Comparison of ENCODE assay signal across 1 cellular context in the genomic region with DNA sequence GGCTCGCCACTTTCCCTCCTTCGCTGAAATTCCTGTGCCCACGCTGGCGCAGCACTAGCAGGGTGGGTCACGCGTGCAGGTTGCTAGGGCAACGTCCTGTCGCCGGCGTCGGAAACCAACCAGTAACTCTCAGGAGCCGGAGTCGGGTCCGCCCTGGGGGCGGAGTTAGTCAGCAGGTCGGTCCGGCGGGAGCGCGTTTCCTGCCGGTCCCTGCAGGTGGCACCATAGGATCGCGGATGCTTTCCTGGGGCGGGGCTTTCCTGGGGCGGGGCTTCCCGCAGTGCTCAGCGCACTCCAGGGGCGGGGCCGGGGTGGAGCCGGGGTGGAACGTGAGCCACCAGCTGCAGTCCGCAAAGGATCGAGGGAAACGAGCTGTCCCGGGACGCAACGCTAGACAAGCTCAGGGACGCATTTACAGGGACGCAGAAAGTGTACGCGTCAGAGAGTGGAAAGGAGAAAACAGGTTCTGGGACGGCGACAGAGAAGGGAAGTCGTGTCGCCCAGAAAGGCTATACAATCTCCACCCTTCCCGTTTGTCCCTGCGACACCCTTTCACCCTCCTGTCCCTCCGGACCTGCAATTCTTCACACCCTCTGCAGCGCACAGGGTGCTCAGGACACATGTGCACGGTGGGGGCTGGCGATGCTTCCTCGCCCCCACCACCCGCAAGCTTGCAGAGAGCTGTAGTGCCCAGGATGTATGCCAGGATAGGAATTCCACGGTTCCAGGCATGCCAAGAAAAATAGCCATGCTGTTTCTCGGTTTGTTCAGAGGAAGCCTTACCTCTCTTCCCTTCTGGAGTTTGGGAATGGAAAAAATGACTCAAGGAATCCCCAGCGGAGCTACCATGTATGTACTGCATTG.
A peak's percentile ranks its signal among the peaks of the same experiment; 100 is the strongest.
TF ChIP-seq lines count a peak whose summit lies in the region.

No MANE protein-coding gene starts in this region.

TF ChIP-seq in HepG2, 621 proteins besides CTCF, POLR2A, EP300 and RAD21 (continued from another document and continues in another):
- TF ChIP-seq MYPOP (CRISPR knock-in tag; IDR thresholded peaks at IDR 0.05) (peak; percentile 74), ZNF276 (CRISPR knock-in tag; IDR thresholded peaks at IDR 0.05; ENCODE audit: low read depth) (no peak), YEATS4 (CRISPR knock-in tag; IDR thresholded peaks at IDR 0.05; ENCODE audit: borderline replicate concordance) (0 out of 2 replicates have a peak, but pooled peaks have one; percentile 53), ZNF615 (CRISPR knock-in tag; IDR thresholded peaks at IDR 0.05; ENCODE audit: borderline replicate concordance) (peak; percentile 73; the same call in 1 of the 2 replicates), AGO1 (IDR thresholded peaks at IDR 0.05; ENCODE audit: low read depth, low read length, poor library complexity, severe bottlenecking) (peak; percentile 73), ZNF788 (CRISPR knock-in tag; IDR thresholded peaks at IDR 0.05; ENCODE audit: borderline replicate concordance) (0 out of 2 replicates have a peak, but pooled peaks have one; percentile 67), ZGPAT (CRISPR knock-in tag; IDR thresholded peaks at IDR 0.05) (peak; percentile 37; the same call in 1 of the 2 replicates), DNMT3B (CRISPR knock-in tag; conservative IDR thresholded peaks at IDR 0.05) (no peak), ZNF781 (CRISPR knock-in tag; IDR thresholded peaks at IDR 0.05; ENCODE audit: borderline replicate concordance, not compliant biosample characterization) (peak; percentile 65), ATF2 (CRISPR knock-in tag; IDR thresholded peaks at IDR 0.05) (no peak; the same call in 1 of the 2 replicates), ZNF737 (CRISPR knock-in tag; IDR thresholded peaks at IDR 0.05; ENCODE audit: borderline replicate concordance) (no peak), SOX5 (CRISPR knock-in tag; IDR thresholded peaks at IDR 0.05; ENCODE audit: borderline replicate concordance) (no peak), PHF5A (CRISPR knock-in tag; IDR thresholded peaks at IDR 0.05; ENCODE audit: low read depth, unreplicated experiment) (peak; percentile 76), SNAI1 (CRISPR knock-in tag; IDR thresholded peaks at IDR 0.05; ENCODE audit: borderline replicate concordance) (no peak), ZFX (CRISPR knock-in tag; IDR thresholded peaks at IDR 0.05; ENCODE audit: low read depth) (peak; percentile 41; the same call in 1 of the 2 replicates), ZNF441 (CRISPR knock-in tag; IDR thresholded peaks at IDR 0.05; ENCODE audit: borderline replicate concordance) (peak; percentile 89), ZNF589 (CRISPR knock-in tag; conservative IDR thresholded peaks at IDR 0.05) (no peak), SMC3 (IDR thresholded peaks at IDR 0.05; ENCODE audit: low read length) (peak; percentile 47; the same call in 1 of the 2 replicates), SSRP1 (CRISPR knock-in tag; IDR thresholded peaks at IDR 0.05) (no peak), ZNF432 (CRISPR knock-in tag; IDR thresholded peaks at IDR 0.05; ENCODE audit: borderline replicate concordance) (no peak), KLF12 (CRISPR knock-in tag; IDR thresholded peaks at IDR 0.05; ENCODE audit: borderline replicate concordance) (peak; percentile 88; the same call in 1 of the 2 replicates), TP53 (CRISPR knock-in tag; conservative IDR thresholded peaks at IDR 0.05) (no peak), ERF (CRISPR knock-in tag; IDR thresholded peaks at IDR 0.05) (peak; percentile 75; the same call in 1 of the 2 replicates), ZNF512B (CRISPR knock-in tag; IDR thresholded peaks at IDR 0.05; ENCODE audit: borderline replicate concordance) (no peak), ZNF205 (CRISPR knock-in tag; IDR thresholded peaks at IDR 0.05) (0 out of 2 replicates have a peak, but pooled peaks have one; percentile 15)
- TF ChIP-seq, protein P1, sequence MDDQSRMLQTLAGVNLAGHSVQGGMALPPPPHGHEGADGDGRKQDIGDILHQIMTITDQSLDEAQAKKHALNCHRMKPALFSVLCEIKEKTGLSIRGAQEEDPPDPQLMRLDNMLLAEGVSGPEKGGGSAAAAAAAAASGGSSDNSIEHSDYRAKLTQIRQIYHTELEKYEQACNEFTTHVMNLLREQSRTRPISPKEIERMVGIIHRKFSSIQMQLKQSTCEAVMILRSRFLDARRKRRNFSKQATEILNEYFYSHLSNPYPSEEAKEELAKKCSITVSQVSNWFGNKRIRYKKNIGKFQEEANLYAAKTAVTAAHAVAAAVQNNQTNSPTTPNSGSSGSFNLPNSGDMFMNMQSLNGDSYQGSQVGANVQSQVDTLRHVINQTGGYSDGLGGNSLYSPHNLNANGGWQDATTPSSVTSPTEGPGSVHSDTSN (CRISPR knock-in tag; IDR thresholded peaks at IDR 0.05; ENCODE audit: borderline replicate concordance): no peak
- TF ChIP-seq, protein P2, sequence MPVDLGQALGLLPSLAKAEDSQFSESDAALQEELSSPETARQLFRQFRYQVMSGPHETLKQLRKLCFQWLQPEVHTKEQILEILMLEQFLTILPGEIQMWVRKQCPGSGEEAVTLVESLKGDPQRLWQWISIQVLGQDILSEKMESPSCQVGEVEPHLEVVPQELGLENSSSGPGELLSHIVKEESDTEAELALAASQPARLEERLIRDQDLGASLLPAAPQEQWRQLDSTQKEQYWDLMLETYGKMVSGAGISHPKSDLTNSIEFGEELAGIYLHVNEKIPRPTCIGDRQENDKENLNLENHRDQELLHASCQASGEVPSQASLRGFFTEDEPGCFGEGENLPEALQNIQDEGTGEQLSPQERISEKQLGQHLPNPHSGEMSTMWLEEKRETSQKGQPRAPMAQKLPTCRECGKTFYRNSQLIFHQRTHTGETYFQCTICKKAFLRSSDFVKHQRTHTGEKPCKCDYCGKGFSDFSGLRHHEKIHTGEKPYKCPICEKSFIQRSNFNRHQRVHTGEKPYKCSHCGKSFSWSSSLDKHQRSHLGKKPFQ (CRISPR knock-in tag; IDR thresholded peaks at IDR 0.05; ENCODE audit: insufficient replicate concordance): no peak
- TF ChIP-seq, protein P3, sequence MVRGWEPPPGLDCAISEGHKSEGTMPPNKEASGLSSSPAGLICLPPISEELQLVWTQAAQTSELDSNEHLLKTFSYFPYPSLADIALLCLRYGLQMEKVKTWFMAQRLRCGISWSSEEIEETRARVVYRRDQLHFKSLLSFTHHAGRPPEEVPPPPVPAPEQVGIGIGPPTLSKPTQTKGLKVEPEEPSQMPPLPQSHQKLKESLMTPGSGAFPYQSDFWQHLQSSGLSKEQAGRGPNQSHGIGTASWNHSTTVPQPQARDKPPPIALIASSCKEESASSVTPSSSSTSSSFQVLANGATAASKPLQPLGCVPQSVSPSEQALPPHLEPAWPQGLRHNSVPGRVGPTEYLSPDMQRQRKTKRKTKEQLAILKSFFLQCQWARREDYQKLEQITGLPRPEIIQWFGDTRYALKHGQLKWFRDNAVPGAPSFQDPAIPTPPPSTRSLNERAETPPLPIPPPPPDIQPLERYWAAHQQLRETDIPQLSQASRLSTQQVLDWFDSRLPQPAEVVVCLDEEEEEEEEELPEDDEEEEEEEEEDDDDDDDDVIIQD (CRISPR knock-in tag; IDR thresholded peaks at IDR 0.05; ENCODE audit: low read depth): no peak; the same call in 1 of the 2 replicates
- TF ChIP-seq, protein P4, sequence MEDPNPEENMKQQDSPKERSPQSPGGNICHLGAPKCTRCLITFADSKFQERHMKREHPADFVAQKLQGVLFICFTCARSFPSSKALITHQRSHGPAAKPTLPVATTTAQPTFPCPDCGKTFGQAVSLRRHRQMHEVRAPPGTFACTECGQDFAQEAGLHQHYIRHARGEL (CRISPR knock-in tag; IDR thresholded peaks at IDR 0.05): no peak
